In genomic region chr11:86919557-86920210, GRCh38 we compare ENCODE assay signal across 8 cellular contexts. TPM values are rescaled to one million over a fixed set of nuclear protein-coding genes. Genes with fewer than 3 reads are reported as not detected.
DNase-seq lines count a peak whose midpoint lies in the region; ATAC-seq, FAIRE-seq and TF ChIP-seq lines count a peak whose summit lies in the region.

No MANE protein-coding gene starts in this region.

- dilution Hi-C loops in keratinocyte (cut with MboI; ENCODE audit: extremely low pct_ligation_motif_present, low sequenced_read_pairs): no loop called here

- peaks cover 11% of the 10 kb centered on the region for H3K4me1 ChIP-seq in keratinocyte (ENCODE audit: control insufficient read depth, extremely low read depth, insufficient read depth, low read length)
- peaks cover 0 to 16% of the 10 kb centered on the region in 2 donors for H3K4me1 ChIP-seq in thyroid gland

- no peaks in the 10 kb centered on the region for H3K79me2 ChIP-seq in keratinocyte (ENCODE audit: control insufficient read depth, insufficient read depth, low read length)

- no peak overlapping the region for H3K27ac ChIP-seq in keratinocyte (ENCODE audit: control insufficient read depth, insufficient read depth, low read length)
- H3K27ac ChIP-seq in thyroid gland: peak overlapping the region in 2 of 3 donors; percentile 1 to 26

- in situ Hi-C loops in T47D (cut with HindIII; ENCODE audit: low pct_unique_long_range_greater_than_20kb, low sequenced_read_pairs): no loop called here

- ATAC-seq in GM21526 (IDR thresholded peaks at IDR 0.05; ENCODE audit: low FRiP score, unreplicated experiment): peak; percentile 77
- ATAC-seq in HG02588 (IDR thresholded peaks at IDR 0.05; ENCODE audit: unreplicated experiment): no peak

- TF ChIP-seq CTCF in D721Med (IDR thresholded peaks at IDR 0.05; ENCODE audit: insufficient read depth, missing control alignments) (peak; percentile 46), keratinocyte (optimal IDR thresholded peaks at IDR 0.05 in 1 of 3, IDR thresholded peaks at IDR 0.05 in 1 of 3, conservative IDR thresholded peaks at IDR 0.05 in 1 of 3; ENCODE audit: extremely low read depth in 1 of 3, insufficient read depth in 2 of 3, low read length in 3 of 3) (peak; percentile 60 to 74 (median 72)), thyroid gland (IDR thresholded peaks at IDR 0.05) (peak; percentile 18 to 75 (median 56))

- TF ChIP-seq POLR2A in thyroid gland (IDR thresholded peaks at IDR 0.05): no peak

- H3K4me3 ChIP-seq in keratinocyte (ENCODE audit: control insufficient read depth in 2 of 3, extremely low read depth in 1 of 3, insufficient read depth in 2 of 3, low read depth in 1 of 3, low read length in 3 of 3) (no peak overlapping the region), thyroid gland (replicated peaks in 1 of 3) (no peak overlapping the region)

- intact Hi-C loops in thyroid gland (cut with DNase I): loop anchor here (5.0 kb wide), 1 partner anchor 52 kb away; no protein-coding TSS in a partner anchor

- H3K4me2 ChIP-seq in keratinocyte (ENCODE audit: control insufficient read depth, extremely low read depth, insufficient read depth, low read depth, low read length): no peak overlapping the region

- H4K20me1 ChIP-seq in keratinocyte (ENCODE audit: control insufficient read depth, extremely low read depth, insufficient read depth, low read length): no peaks in the 10 kb centered on the region

- H3K9me3 ChIP-seq in keratinocyte (ENCODE audit: control insufficient read depth, low read depth, low read length) (no peaks in the 10 kb centered on the region), thyroid gland (no peaks in the 10 kb centered on the region)

- H2AFZ ChIP-seq in keratinocyte (ENCODE audit: control insufficient read depth, low read length): no peak overlapping the region

- H3K27me3 ChIP-seq in keratinocyte (ENCODE audit: control insufficient read depth, extremely low read depth, insufficient read depth, low read length) (no peaks in the 10 kb centered on the region), thyroid gland (no peaks in the 10 kb centered on the region)

- H3K36me3 ChIP-seq in keratinocyte (ENCODE audit: control insufficient read depth in 2 of 2, extremely low read depth in 1 of 2, insufficient read depth in 2 of 2, low read length in 2 of 2) (no peaks in the 10 kb centered on the region), thyroid gland (no peaks in the 10 kb centered on the region)

- WGBS in thyroid gland, 2 donors: 63 to 68% methylated on average over 7 of the region's 7 CpGs

- no peaks in the 10 kb centered on the region for H3K9me1 ChIP-seq in keratinocyte (ENCODE audit: control insufficient read depth, extremely low read depth, insufficient read depth, low read length)

- no peak overlapping the region for H3K9ac ChIP-seq in keratinocyte (ENCODE audit: control insufficient read depth, extremely low read depth, insufficient read depth, low read length)

- FAIRE-seq in D721Med (lab: Jason Lieb, UNC) (peak; percentile 53), keratinocyte (lab: Jason Lieb, UNC) (peak; percentile 98)

- no peak for DNase-seq in D721Med (ENCODE audit: insufficient read length, low spot score)
- peak; percentile 16 for DNase-seq in NCI-H226
- DNase-seq in T47D (ENCODE audit: low read depth in 1 of 2, low spot score in 1 of 2): peak; percentile 44 to 76
- DNase-seq in keratinocyte (ENCODE audit: low read depth, low spot score): no peak
- DNase-seq in thyroid gland: no peak
- no peak for DNase-seq in NK-92 treated with Interleukin-12 subunit alpha and Interleukin-12 subunit beta, amount 100 ng/mL, for 24 hours (lab: John Stamatoyannopoulos, UW)

RNA-seq across cellular contexts. Expression of gene FZD4, which starts 35.5 kb away (rescaled TPM):
- polyA plus RNA-seq in keratinocyte: 0.51 to 0.56 TPM (median 0.53 TPM) in 3 replicates
- polyA plus RNA-seq in keratinocyte (2011; ENCODE audit: low read depth): 0.12 TPM
- polyA plus RNA-seq in keratinocyte (2011; cell fraction: cytosol; rRNA removed): 0.13 and 0.29 TPM in 2 replicates
- 0.90 and 0.92 TPM in 2 replicates for polyA plus RNA-seq in keratinocyte (2011; cell fraction: nucleus; rRNA removed)
- polyA plus RNA-seq in keratinocyte (2012; ENCODE audit: low replicate concordance): 0.44 and 0.54 TPM in 2 replicates
- 0.75 to 1.2 TPM (median 0.99 TPM) in 3 replicates for polyA minus RNA-seq in keratinocyte
- polyA minus RNA-seq in keratinocyte (2011; cell fraction: cytosol; rRNA and poly(A)+ RNA removed): 0.96 TPM
- polyA minus RNA-seq in keratinocyte (2011; cell fraction: nucleus; rRNA and poly(A)+ RNA removed): 0.95 and 1.2 TPM in 2 replicates
- 10 to 100 TPM; 32.9 to 70.8 (median 48.0) TPM for total RNA-seq in thyroid gland

Comparison
In these comparisons a context has a peak if more than half of its experiments do, and no peak if none do; other contexts are left out.
1. DNase-seq: peak in NCI-H226 (single experiment) and T47D (2 of 2); none in D721Med (single experiment), keratinocyte (single experiment), thyroid gland (0 of 2) and NK-92 treated with Interleukin-12 subunit alpha and Interleukin-12 subunit beta, amount 100 ng/mL, for 24 hours (single experiment).
2. Peak in every context shown above with its lines, with median percentiles within 50 percentile points of each other: CTCF ChIP-seq.